Comparison of ENCODE assay signal across 23 cellular contexts in genomic region chr2:10321590-10321989, GRCh38. TPM values are rescaled to one million over a fixed set of nuclear protein-coding genes. Genes with fewer than 3 reads are reported as not detected.
A peak's percentile ranks its signal among the peaks of the same experiment; 100 is the strongest.
DNase-seq lines count a peak whose midpoint lies in the region; ATAC-seq, FAIRE-seq and TF ChIP-seq lines count a peak whose summit lies in the region.
"Had no signal": no experiment of that assay in that cellular context is flagged by ENCODE, and none has a peak within 500 bp of the region (broad histone marks: within the 10 kb centered on the region; RNA-seq: fewer than 3 reads in every experiment).

No MANE protein-coding gene starts in this region.

- DNase-seq in SK-N-SH (no peak), K562 (ENCODE audit: extremely low read depth in 1 of 4, low spot score in 3 of 4) (no peak), sigmoid colon (peak; percentile 12), occipital lobe (lab: John Stamatoyannopoulos, UW) (no peak), left ventricle myocardium inferior (no peak)
- no peak for DNase-seq in CD4-positive, alpha-beta T cell
- DNase-seq: CD4-positive, CD25-positive, alpha-beta regulatory T cell; CD8-positive, alpha-beta memory T cell; DMS 273 treated with DMSO at 0.1 percent for 48 hours; DMS79; EL; GDM1; H9 had no signal

- no peak for TF ChIP-seq CTCF in SK-N-SH (IDR thresholded peaks at IDR 0.05)
- no peak for TF ChIP-seq CTCF in CD4-positive, alpha-beta T cell (IDR thresholded peaks at IDR 0.05)
- peak in 1 of 3 experiments; percentile 20; a peak in 1 of 6 replicates for TF ChIP-seq CTCF in K562 (IDR thresholded peaks at IDR 0.05 in 2 of 3, conservative IDR thresholded peaks at IDR 0.05 in 1 of 3; ENCODE audit: insufficient read depth in 2 of 3, low read depth in 1 of 3, low read length in 3 of 3)
- no peak for TF ChIP-seq CTCF in sigmoid colon (IDR thresholded peaks at IDR 0.05)
- TF ChIP-seq CTCF in left ventricle myocardium inferior (IDR thresholded peaks at IDR 0.05; ENCODE audit: borderline replicate concordance) = no peak

- no peak overlapping the region for H3K4me3 ChIP-seq in SK-N-SH (ENCODE audit: low read depth in 2 of 2, low read length in 1 of 2)
- no peak overlapping the region for H3K4me3 ChIP-seq in K562
- no peak overlapping the region for H3K4me3 ChIP-seq in sigmoid colon
- H3K4me3 ChIP-seq in left ventricle myocardium inferior = no peak overlapping the region
- H3K4me3 ChIP-seq: BLaER1, GM12878, GM23338 had no signal

- H3K27me3 ChIP-seq in SK-N-SH (ENCODE audit: insufficient read depth) (no peaks in the 10 kb centered on the region), K562 (ENCODE audit: control insufficient read depth in 2 of 2, insufficient read depth in 2 of 2, low read length in 2 of 2) (no peaks in the 10 kb centered on the region), sigmoid colon (no peaks in the 10 kb centered on the region), left ventricle myocardium inferior (ENCODE audit: low read depth) (no peaks in the 10 kb centered on the region)
- no peaks in the 10 kb centered on the region for H3K27me3 ChIP-seq in CD4-positive, alpha-beta T cell (ENCODE audit: control insufficient read depth, insufficient read depth, low read length)
- H3K27me3 ChIP-seq: BLaER1 had no signal

- no peak overlapping the region for H3K27ac ChIP-seq in SK-N-SH (ENCODE audit: low read depth in 2 of 2, low read length in 1 of 2)
- H3K27ac ChIP-seq in CD4-positive, alpha-beta T cell (ENCODE audit: low read depth, low read length) = no peak overlapping the region
- no peak overlapping the region for H3K27ac ChIP-seq in K562 (ENCODE audit: extremely low read depth, low read depth, low read length)
- no peak overlapping the region for H3K27ac ChIP-seq in sigmoid colon
- H3K27ac ChIP-seq in left ventricle myocardium inferior (replicated peaks) = no peak overlapping the region
- H3K27ac ChIP-seq: 22Rv1, BLaER1, C4-2B had no signal

- TF ChIP-seq RAD21 in SK-N-SH (IDR thresholded peaks at IDR 0.05; ENCODE audit: low read length) = peak; percentile 39
- TF ChIP-seq RAD21 in K562 (CRISPR knock-in tag; conservative IDR thresholded peaks at IDR 0.05 in 1 of 2, IDR thresholded peaks at IDR 0.05 in 1 of 2) = no peak

- no TSS peak for BruUV-seq in K562 (replicated peaks; lab: Mats Ljungman, UMichigan)

- ATAC-seq in SK-N-SH treated with all-trans-retinoic acid at 6 μM for 48 hours (no peak), K562 (no peak)
- no peak for ATAC-seq in CD4-positive, alpha-beta T cell (ENCODE audit: poor library complexity)
- ATAC-seq: GM12878, GM23338, HCT116 had no signal

- H3K4me1 ChIP-seq in SK-N-SH (ENCODE audit: control insufficient read depth in 1 of 2, insufficient read depth in 2 of 2, low read depth in 1 of 2, low read length in 1 of 2) = peaks cover 0 to 30% of the 10 kb centered on the region in 2 experiments; a peak in 1 of 4 replicates
- peaks cover 20 to 34% of the 10 kb centered on the region in 2 experiments; a peak in 4 of 5 replicates for H3K4me1 ChIP-seq in K562 (replicated peaks in 1 of 2; ENCODE audit: control insufficient read depth in 2 of 2, insufficient read depth in 2 of 2, low read length in 2 of 2)
- peaks cover 0 to 12% (median 5%) of the 10 kb centered on the region in 4 donors for H3K4me1 ChIP-seq in sigmoid colon
- H3K4me1 ChIP-seq in left ventricle myocardium inferior = peaks cover 31% of the 10 kb centered on the region

- TF ChIP-seq POLR2A in K562 (conservative IDR thresholded peaks at IDR 0.05) (no peak), sigmoid colon (IDR thresholded peaks at IDR 0.05) (no peak)

- H4K20me1 ChIP-seq in SK-N-SH (ENCODE audit: insufficient read depth) = peaks cover 5% of the 10 kb centered on the region
- peaks cover 6% of the 10 kb centered on the region; the same call in 1 of the 2 replicates for H4K20me1 ChIP-seq in K562 (replicated peaks; ENCODE audit: control insufficient read depth, insufficient read depth, low read length)

- H3K9me1 ChIP-seq in K562 (ENCODE audit: control insufficient read depth, insufficient read depth, low read length) = no peaks in the 10 kb centered on the region

- FAIRE-seq in K562 (lab: Jason Lieb, UNC) = peak; percentile 69
- FAIRE-seq: A204.1, D721Med, GM12878 had no signal

- no peak overlapping the region for H3K4me3 Mint-ChIP-seq in CD4-positive, alpha-beta T cell
- H3K4me3 Mint-ChIP-seq: B cell; CD4-positive, CD25-positive, alpha-beta regulatory T cell; CD8-positive, alpha-beta memory T cell; GM23338; H9 had no signal

- H3K4me2 ChIP-seq in SK-N-SH = no peak overlapping the region
- H3K4me2 ChIP-seq in K562 (ENCODE audit: insufficient read depth, low read length) = no peak overlapping the region
- H3K4me2 ChIP-seq: BLaER1, GM23338 had no signal

- CTCF ChIA-PET in SK-N-SH (lab: Yijun Ruan, JAX) = interaction anchor here (0.7 to 1.5 kb wide), 5 partner anchors 11 to 249 kb away, joined by 3 to 6 read pairs (median 3); no protein-coding TSS in a partner anchor
- CTCF ChIA-PET in CD4-positive, alpha-beta T cell (lab: Charles Lee) = no interaction called here
- CTCF ChIA-PET in K562 (lab: Yijun Ruan, JAX; ENCODE audit: low intra/inter-chr PET ratio) = no interaction called here

- H3K9me3 ChIP-seq in SK-N-SH (no peaks in the 10 kb centered on the region), K562 (replicated peaks; ENCODE audit: control insufficient read depth, insufficient read depth, low read depth, low read length) (no peaks in the 10 kb centered on the region), sigmoid colon (no peaks in the 10 kb centered on the region), left ventricle myocardium inferior (replicated peaks) (no peaks in the 10 kb centered on the region)
- H3K9me3 ChIP-seq in CD4-positive, alpha-beta T cell (ENCODE audit: control insufficient read depth, low read length) = no peaks in the 10 kb centered on the region

- in situ Hi-C loops in K562 (cut with MboI) = no loop called here

- H3K9ac ChIP-seq in SK-N-SH (no peak overlapping the region), K562 (ENCODE audit: insufficient read depth in 1 of 2, low read depth in 2 of 2, low read length in 2 of 2) (no peak overlapping the region)
- H3K9ac ChIP-seq: BLaER1 had no signal

- no peak overlapping the region for H2AFZ ChIP-seq in SK-N-SH (ENCODE audit: low read depth)
- H2AFZ ChIP-seq in K562 (ENCODE audit: low read depth, low read length) = no peak overlapping the region
- H2AFZ ChIP-seq: GM23338 had no signal

- WGBS in SK-N-SH (ENCODE audit: low lambda C conversion rate) = 93% methylated on average over 6 of the region's 6 CpGs
- 90% methylated on average over 6 of the region's 6 CpGs for WGBS in K562 (ENCODE audit: insufficient coverage, low coverage, missing lambda C conversion rate)
- WGBS in sigmoid colon, 2 donors = 96 to 98% methylated on average over 6 of the region's 6 CpGs

- H3K27me3 Mint-ChIP-seq in CD4-positive, alpha-beta T cell = no peaks in the 10 kb centered on the region
- H3K27me3 Mint-ChIP-seq: B cell; CD4-positive, CD25-positive, alpha-beta regulatory T cell; CD8-positive, alpha-beta memory T cell had no signal

- H3K79me2 ChIP-seq in SK-N-SH (ENCODE audit: insufficient read depth) (peaks cover 8% of the 10 kb centered on the region; the same call in 1 of the 2 replicates), K562 (ENCODE audit: control insufficient read depth, insufficient read depth, low read length) (peaks cover 69% of the 10 kb centered on the region)

- H3K9me3 Mint-ChIP-seq in CD4-positive, alpha-beta T cell = no peaks in the 10 kb centered on the region
- H3K9me3 Mint-ChIP-seq: CD4-positive, CD25-positive, alpha-beta regulatory T cell; CD8-positive, alpha-beta memory T cell had no signal

- POLR2A ChIA-PET in SK-N-SH (lab: Yijun Ruan, JAX) (no interaction called here), K562 (lab: Yijun Ruan, JAX) (no interaction called here)
- POLR2A ChIA-PET in CD4-positive, alpha-beta T cell (lab: Charles Lee) = no interaction called here

- no peaks in the 10 kb centered on the region for H3K9me2 ChIP-seq in SK-N-SH

- TF ChIP-seq EP300 in SK-N-SH (IDR thresholded peaks at IDR 0.05; ENCODE audit: borderline replicate concordance in 1 of 2, low read depth in 1 of 2, low read length in 1 of 2) = no peak
- no peak for TF ChIP-seq EP300 in K562 (IDR thresholded peaks at IDR 0.05; ENCODE audit: low read length)
- TF ChIP-seq EP300 in sigmoid colon (IDR thresholded peaks at IDR 0.05) = no peak

- no peaks in the 10 kb centered on the region for H3F3A ChIP-seq in SK-N-SH (replicated peaks; ENCODE audit: insufficient read depth)

- H3K36me3 ChIP-seq in SK-N-SH (replicated peaks in 1 of 2; ENCODE audit: control insufficient read depth in 1 of 2, insufficient read depth in 2 of 2, low read length in 1 of 2) (peaks cover 0 to 4% of the 10 kb centered on the region in 2 experiments), K562 (ENCODE audit: control insufficient read depth, insufficient read depth, low read length) (peaks cover 3% of the 10 kb centered on the region; the same call in 1 of the 3 replicates), sigmoid colon (no peaks in the 10 kb centered on the region), left ventricle myocardium inferior (no peaks in the 10 kb centered on the region)

- H3K27ac Mint-ChIP-seq in CD4-positive, alpha-beta T cell = peak overlapping the region; percentile 75
- H3K27ac Mint-ChIP-seq: B cell, GM23338, H9 had no signal

- peaks cover 14% of the 10 kb centered on the region for H3K36me3 Mint-ChIP-seq in CD4-positive, alpha-beta T cell (ENCODE audit: low read depth)

- intact Hi-C loops in CD4-positive, alpha-beta T cell (cut with DNase I, micrococcal nuclease) = no loop called here
- intact Hi-C loops in K562 (cut with micrococcal nuclease) = no loop called here
- intact Hi-C loops in sigmoid colon (cut with DNase I) = no loop called here
- intact Hi-C loops in left ventricle myocardium inferior (cut with micrococcal nuclease) = no loop called here

- peaks cover 81% of the 10 kb centered on the region for H3K4me1 Mint-ChIP-seq in CD4-positive, alpha-beta T cell (ENCODE audit: low read depth)

RNA-seq across cellular contexts. Expression of gene HPCAL1, which starts 18.9 kb away (rescaled TPM):
- polyA plus RNA-seq in SK-N-SH (2012; rRNA removed) = 34.6 and 77.0 TPM in 2 replicates
- 42.6 and 64.9 TPM in 2 replicates for polyA plus RNA-seq in SK-N-SH (2012; cell fraction: cytosol; rRNA removed)
- 45.4 and 53.6 TPM in 2 replicates for polyA plus RNA-seq in SK-N-SH (2012; cell fraction: nucleus; rRNA removed)
- total RNA-seq in CD4-positive, alpha-beta T cell = 10 to 100 TPM; 24.9 to 27.9 TPM
- total RNA-seq in K562 (2011; cell fraction: chromatin; rRNA removed; ENCODE audit: low replicate concordance) = 25.1 and 67.2 TPM in 2 replicates
- total RNA-seq in K562 (2011; cell fraction: nucleolus; rRNA removed) = 37.1 and 44.9 TPM in 2 replicates
- total RNA-seq in K562 (2011; cell fraction: nucleoplasm; rRNA removed) = 28.7 and 29.2 TPM in 2 replicates
- total RNA-seq in K562 (2014; rRNA removed) = 56.2 and 62.9 TPM in 2 replicates
- 9.5 and 10.9 TPM in 2 replicates for total RNA-seq in K562 (2014; rRNA removed; fragmentation: Illumina TruSeq; extraction: Trizol)
- 20.2 and 25.0 TPM in 2 replicates for total RNA-seq in K562 (2015; rRNA removed; fragmentation: Illumina TruSeq; extraction: Trizol)
- 61.5 and 65.5 TPM in 2 replicates for total RNA-seq in K562 (2021)
- polyA plus RNA-seq in K562 (2011; rRNA removed) = 23.9 and 48.2 TPM in 2 replicates
- polyA plus RNA-seq in K562 (2011; cell fraction: cytosol; rRNA removed) = 44.1 and 78.0 TPM in 2 replicates
- polyA plus RNA-seq in K562 (2011; cell fraction: nucleus; rRNA removed) = 49.6 and 80.3 TPM in 2 replicates
- polyA plus RNA-seq in K562 (2012) = 67.3 and 117 TPM in 2 replicates
- 36.5 and 74.6 TPM in 2 replicates for polyA plus RNA-seq in K562 (2014; fragmentation: Illumina TruSeq; extraction: Trizol)
- 1 to 10 TPM; 2.7 to 3.1 TPM for polyA plus RNA-seq in K562 (2014; fragmentation: Nextera tagmentation; extraction: Ambion mirVana)
- 41.0 and 44.2 TPM in 2 replicates for polyA plus RNA-seq in K562 (2014; rRNA removed)
- 11.6 and 13.9 TPM in 2 replicates for polyA minus RNA-seq in K562 (2011; rRNA and poly(A)+ RNA removed)
- polyA minus RNA-seq in K562 (2011; cell fraction: cytosol; rRNA and poly(A)+ RNA removed) = 32.4 and 46.1 TPM in 2 replicates
- polyA minus RNA-seq in K562 (2011; cell fraction: nucleus; rRNA and poly(A)+ RNA removed) = 19.9 and 22.5 TPM in 2 replicates
- total RNA-seq in sigmoid colon = 10 to 100 TPM; 27.7 to 46.0 (median 34.2) TPM
- 100 to 1,000 TPM in 2 of 3 donors, 10 to 100 TPM in 1; 67.9 to 115 (median 110) TPM for polyA plus RNA-seq in sigmoid colon
- total RNA-seq in occipital lobe = 19.0 TPM
- total RNA-seq in left ventricle myocardium inferior = 29.4 TPM

Comparison
In these comparisons a context has a peak if more than half of its experiments do, and no peak if none do; other contexts are left out.
1. Of the 27 proteins assayed by ChIP-seq in both K562 and SK-N-SH: peak only in K562: ZBTB33; only in SK-N-SH: RAD21; in both: none; in neither: 24; mixed calls (peak in some experiments, not most) for 1.